In the genomic region with DNA sequence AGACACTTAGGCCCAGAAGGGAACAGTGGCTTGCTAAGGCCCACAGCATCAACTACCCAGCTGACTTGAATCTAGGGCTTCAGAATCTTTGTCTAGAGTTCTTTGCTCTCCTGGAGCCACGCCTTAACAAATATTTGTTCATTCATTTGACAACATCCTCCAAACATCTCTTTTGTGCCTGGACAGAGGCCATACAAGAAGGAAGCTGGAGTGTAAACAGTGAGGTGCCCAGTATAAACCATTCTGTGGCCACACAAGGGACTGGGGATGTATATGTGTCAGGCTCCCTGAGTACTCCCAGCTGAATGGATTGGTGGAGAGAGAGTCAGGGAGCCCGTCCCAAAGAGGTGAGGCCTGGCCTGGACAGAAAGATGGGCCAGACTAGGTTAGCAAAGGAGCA, we compare ENCODE assay signal across 21 cellular contexts. TPM values are rescaled to one million over a fixed set of nuclear protein-coding genes. Genes with fewer than 3 reads are reported as not detected.
DNase-seq lines count a peak whose midpoint lies in the region; FAIRE-seq and TF ChIP-seq lines count a peak whose summit lies in the region.
"Had no signal": no experiment of that assay in that cellular context is flagged by ENCODE, and none has a peak within 500 bp of the region (broad histone marks: within the 10 kb centered on the region; RNA-seq: fewer than 3 reads in every experiment).

No MANE protein-coding gene starts in this region.

- no peak overlapping the region for H2AFZ ChIP-seq in astrocyte (ENCODE audit: low read depth, low read length)
- no peak overlapping the region for H2AFZ ChIP-seq in neural progenitor cell (replicated peaks)

- H3K9me3 Mint-ChIP-seq in astrocyte (ENCODE audit: unreplicated experiment) (no peaks in the 10 kb centered on the region), neural progenitor cell (no peaks in the 10 kb centered on the region)

- FAIRE-seq in astrocyte (lab: Jason Lieb, UNC), result no peak

- H3K4me2 ChIP-seq in astrocyte (ENCODE audit: low read length) (no peak overlapping the region), neural progenitor cell (no peak overlapping the region)

- H3K36me3 ChIP-seq in astrocyte (ENCODE audit: insufficient read depth, low read length) (no peaks in the 10 kb centered on the region), neural progenitor cell (no peaks in the 10 kb centered on the region)
- H3K36me3 ChIP-seq: gastrocnemius medialis, tibial nerve had no signal

- H3K9ac ChIP-seq in astrocyte (ENCODE audit: low read length) (no peak overlapping the region), neural progenitor cell (no peak overlapping the region)

- H3K4me1 ChIP-seq in astrocyte (ENCODE audit: insufficient read depth, low read length) (peaks cover 5% of the 10 kb centered on the region), neural progenitor cell (peaks cover 12% of the 10 kb centered on the region)

- H3K4me3 Mint-ChIP-seq in astrocyte (ENCODE audit: unreplicated experiment) (no peak overlapping the region), neural progenitor cell (no peak overlapping the region)

- peaks cover 20% of the 10 kb centered on the region for H3K27me3 Mint-ChIP-seq in astrocyte (ENCODE audit: low read depth, unreplicated experiment)
- peaks cover 7% of the 10 kb centered on the region for H3K27me3 Mint-ChIP-seq in neural progenitor cell (ENCODE audit: insufficient read depth, low read depth)

- H3K4me3 ChIP-seq in astrocyte (ENCODE audit: insufficient read depth, low read depth, low read length) (no peak overlapping the region), neural progenitor cell (no peak overlapping the region)
- H3K4me3 ChIP-seq: coronary artery, gastrocnemius medialis, tibial nerve had no signal

- H3K27ac Mint-ChIP-seq in astrocyte (ENCODE audit: unreplicated experiment) (peak overlapping the region; percentile 53), neural progenitor cell (peak overlapping the region; percentile 39)

- H3K4me1 Mint-ChIP-seq in astrocyte (ENCODE audit: low read depth, unreplicated experiment) (peaks cover 3% of the 10 kb centered on the region), neural progenitor cell (peaks cover 28% of the 10 kb centered on the region)

- no peaks in the 10 kb centered on the region for H3K27me3 ChIP-seq in astrocyte (ENCODE audit: insufficient read depth, low read length)
- H3K27me3 ChIP-seq in neural progenitor cell, result no peaks in the 10 kb centered on the region
- H3K27me3 ChIP-seq: gastrocnemius medialis, tibial nerve had no signal

- H4K20me1 ChIP-seq in astrocyte (ENCODE audit: insufficient read depth, low read length) (no peaks in the 10 kb centered on the region), neural progenitor cell (ENCODE audit: low read depth) (no peaks in the 10 kb centered on the region)

- peaks cover 7% of the 10 kb centered on the region for H3K36me3 Mint-ChIP-seq in astrocyte (ENCODE audit: low read depth, unreplicated experiment)
- H3K36me3 Mint-ChIP-seq in neural progenitor cell, result peaks cover 3% of the 10 kb centered on the region

- H3K27ac ChIP-seq in astrocyte (ENCODE audit: low read depth, low read length) (no peak overlapping the region), neural progenitor cell (no peak overlapping the region)
- H3K27ac ChIP-seq: coronary artery, gastrocnemius medialis, tibial nerve had no signal

- no peaks in the 10 kb centered on the region for H3K9me3 ChIP-seq in astrocyte (ENCODE audit: insufficient read depth, low read depth, low read length)
- no peaks in the 10 kb centered on the region for H3K9me3 ChIP-seq in neural progenitor cell (ENCODE audit: low read depth)
- H3K9me3 ChIP-seq: gastrocnemius medialis, tibial nerve had no signal

- TF ChIP-seq CTCF in astrocyte (IDR thresholded peaks at IDR 0.05; ENCODE audit: insufficient read depth, low read depth, low read length), result no peak
- no peak for TF ChIP-seq CTCF in neural progenitor cell (IDR thresholded peaks at IDR 0.05)

- H3F3A ChIP-seq in neural progenitor cell (ENCODE audit: low read depth), result peaks cover 24% of the 10 kb centered on the region

- no peaks in the 10 kb centered on the region for H3K79me2 ChIP-seq in astrocyte (ENCODE audit: insufficient read depth, low read length)
- H3K79me2 ChIP-seq in neural progenitor cell (ENCODE audit: low read depth), result no peaks in the 10 kb centered on the region

- peak; percentile 38 for DNase-seq in NCI-H748 (lab: John Stamatoyannopoulos, UW; ENCODE audit: unreplicated experiment)
- no peak for DNase-seq in NCI-H748 treated with DMSO at 0.1 percent for 48 hours (lab: John Stamatoyannopoulos, UW)
- DNase-seq in H4 (ENCODE audit: low spot score), result peak; percentile 37
- no peak for DNase-seq in astrocyte (ENCODE audit: low read depth)
- no peak for DNase-seq in neural progenitor cell (ENCODE audit: low spot score)
- DNase-seq in activated CD4-positive, alpha-beta T cell treated with anti-CD3 and anti-CD28 coated beads, Interleukin-2, amount 50 U/mL, for 1 hour, result no peak
- no peak for DNase-seq in NCI-H146 (lab: John Stamatoyannopoulos, UW)
- no peak for DNase-seq in islet precursor cell
- DNase-seq: activated CD4-positive, alpha-beta T cell treated with anti-CD3 and anti-CD28 coated beads for 1 hour; amniotic stem cell; gastrocnemius medialis; GF-D8; mammary epithelial cell; NCI-H2107; nucleus accumbens; stimulated activated CD4-positive, alpha-beta T cell treated with anti-CD3 and anti-CD28 coated beads, Interleukin-2, amount 100 ng/mL, for 48 hours; T-helper 2 cell had no signal

RNA-seq across cellular contexts. Expression of gene CIB2, which starts 3.4 kb away (rescaled TPM):
- 1.1 TPM in 1 of 2 replicates, not detected in the other for total RNA-seq in H4 (2014; rRNA removed; shearing (Covaris generic))
- 6.5 and 7.4 TPM in 2 replicates for total RNA-seq in astrocyte
- total RNA-seq in neural progenitor cell (ENCODE audit: low replicate concordance), result 40.6 and 52.0 TPM in 2 replicates

RNA-seq across cellular contexts. Expression of gene IDH3A, which starts 21.3 kb away (rescaled TPM):
- total RNA-seq in H4 (2014; rRNA removed; shearing (Covaris generic)), result 77.3 and 101 TPM in 2 replicates
- total RNA-seq in astrocyte (36.3 and 37.9 TPM in 2 replicates), neural progenitor cell (ENCODE audit: low replicate concordance) (16.0 and 19.3 TPM in 2 replicates)

RNA-seq across cellular contexts. Expression of gene SH2D7, which starts 35.5 kb away (rescaled TPM):
- total RNA-seq in H4 (2014; rRNA removed; shearing (Covaris generic)), result not detected in 2 replicates
- total RNA-seq in astrocyte, result not detected in 2 replicates
- total RNA-seq in neural progenitor cell (ENCODE audit: low replicate concordance), result not detected in 2 replicates
- total RNA-seq: A673, gastrocnemius medialis, mammary epithelial cell, sciatic nerve, tibial nerve had no signal

RNA-seq across cellular contexts. Expression of gene TBC1D2B, which starts 50.4 kb away (rescaled TPM):
- 12.3 and 13.8 TPM in 2 replicates for total RNA-seq in H4 (2014; rRNA removed; shearing (Covaris generic))
- total RNA-seq in astrocyte (21.3 and 26.0 TPM in 2 replicates), neural progenitor cell (ENCODE audit: low replicate concordance) (11.7 and 18.6 TPM in 2 replicates)

Comparison
In these comparisons a context has a peak if more than half of its experiments do, and no peak if none do; other contexts are left out.
1. DNase-seq: peak in NCI-H748 (single experiment) and H4 (single experiment); none in NCI-H748 treated with DMSO at 0.1 percent for 48 hours (single experiment), astrocyte (single experiment), neural progenitor cell (single experiment), activated CD4-positive, alpha-beta T cell treated with anti-CD3 and anti-CD28 coated beads, Interleukin-2, amount 50 U/mL, for 1 hour (single experiment), NCI-H146 (single experiment) and islet precursor cell (single experiment).